In the genomic region with DNA sequence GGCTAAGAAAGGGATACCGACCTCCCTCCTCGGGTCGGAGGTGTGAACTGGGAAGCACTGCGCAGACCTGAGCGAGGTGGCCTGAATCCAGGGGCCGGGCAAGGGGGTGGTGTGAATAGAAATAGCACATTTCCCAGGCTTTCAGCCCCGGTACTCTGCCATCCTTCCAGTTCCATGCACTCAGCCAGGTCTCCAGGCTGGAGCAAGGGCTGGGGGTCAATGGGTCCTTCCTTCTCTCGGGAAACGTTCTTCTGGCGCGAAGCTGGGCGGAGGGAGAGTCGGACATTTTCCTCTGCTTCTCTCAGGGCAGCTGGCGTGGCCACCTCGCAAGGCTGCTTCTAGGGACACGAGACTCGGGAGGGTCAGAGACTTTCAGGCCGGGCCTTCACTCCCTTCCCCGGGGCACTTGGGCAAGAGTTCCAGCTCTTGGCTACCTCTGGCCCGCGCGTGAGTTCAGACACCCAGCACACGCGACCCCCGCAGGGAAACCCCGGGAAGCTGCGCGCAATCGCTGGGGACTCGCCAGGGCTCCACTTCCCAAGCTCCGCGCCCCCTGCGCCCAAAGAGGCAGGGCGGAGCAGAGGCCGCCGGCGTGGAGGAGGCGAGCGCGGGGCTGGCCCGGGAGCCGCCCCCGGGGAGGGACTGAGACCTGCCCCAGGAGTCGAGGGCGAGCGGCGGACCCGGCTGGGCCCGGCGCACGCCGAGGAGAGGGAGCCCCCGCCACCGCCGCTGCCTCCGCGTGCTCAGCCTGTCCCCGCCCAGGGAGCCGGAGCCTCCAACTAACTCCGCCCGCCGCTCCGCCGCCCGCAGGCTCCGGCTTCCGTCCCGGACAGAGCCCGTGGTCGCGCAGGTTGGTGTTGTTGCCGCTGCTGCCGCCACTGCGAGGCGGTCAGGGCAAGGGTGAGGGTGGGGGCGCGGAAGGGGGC, we compare ENCODE assay signal across 8 cellular contexts. TPM values are rescaled to one million over a fixed set of nuclear protein-coding genes. Genes with fewer than 3 reads are reported as not detected.
A peak's percentile ranks its signal among the peaks of the same experiment; 100 is the strongest.
DNase-seq lines count a peak whose midpoint lies in the region; ATAC-seq and TF ChIP-seq lines count a peak whose summit lies in the region.

A gene (plus strand): TSS at position 807 of the 926 bp plus-strand sequence. CDS start 110,891 bp downstream, outside the sequence.

- peak within 1 kb of the TSS; percentile 79 for H3K4me3 Mint-ChIP-seq in activated CD4-positive, alpha-beta memory T cell treated with anti-CD3 and anti-CD28 coated beads, Interleukin-2, amount 10 ng/mL, durations not matched to agents 7 days and 5 days

- POLR2A ChIA-PET in BJ (lab: Charles Lee): interaction anchor here (1.0 kb wide), 1 partner anchor 365 kb away, joined by 3 read pairs; a partner anchor contains a TSS
- POLR2A ChIA-PET in activated CD4-positive, alpha-beta memory T cell treated with anti-CD3 and anti-CD28 coated beads, Interleukin-2, amount 10 ng/mL, durations not matched to agents 7 days and 5 days (lab: Charles Lee): interaction anchor here (1.7 to 2.4 kb wide), 4 partner anchors 9 to 365 kb away, joined by 3 to 19 read pairs (median 10); a partner anchor contains a TSS

- CTCF ChIA-PET in BJ (lab: Yijun Ruan, JAX): interaction anchor here (0.8 to 1.5 kb wide), 5 partner anchors 10 to 111 kb away, joined by 3 to 4 read pairs (median 4); no protein-coding TSS in a partner anchor
- CTCF ChIA-PET in activated CD4-positive, alpha-beta memory T cell treated with anti-CD3 and anti-CD28 coated beads, Interleukin-2, amount 10 ng/mL, durations not matched to agents 7 days and 5 days (lab: Charles Lee): interaction anchor here (1.2 kb wide), 1 partner anchor 38 kb away, joined by 3 read pairs; no protein-coding TSS in a partner anchor

- peaks cover 14% of the 10 kb centered on the region for H3K27me3 Mint-ChIP-seq in activated CD4-positive, alpha-beta memory T cell treated with anti-CD3 and anti-CD28 coated beads, Interleukin-2, amount 10 ng/mL, durations not matched to agents 7 days and 5 days

- no peaks in the 10 kb centered on the region for H3K9me3 Mint-ChIP-seq in activated CD4-positive, alpha-beta memory T cell treated with anti-CD3 and anti-CD28 coated beads, Interleukin-2, amount 10 ng/mL, durations not matched to agents 7 days and 5 days

- no peaks in the 10 kb centered on the region for H3K36me3 ChIP-seq in BJ (ENCODE audit: control insufficient read depth, insufficient read depth, low read length)

- no peaks in the 10 kb centered on the region for H3K27me3 ChIP-seq in BJ (ENCODE audit: control insufficient read depth, insufficient read depth, low read length)

- DNase-seq in BJ (ENCODE audit: low read depth): no peak
- DNase-seq in NCI-H774 (lab: John Stamatoyannopoulos, UW): peak; percentile 75
- peak; percentile 79 for DNase-seq in activated CD4-positive, alpha-beta memory T cell treated with anti-CD3 and anti-CD28 coated beads, Interleukin-2, amount 10 ng/mL, durations not matched to agents 7 days and 5 days
- DNase-seq in ecto neural progenitor cell (ENCODE audit: low spot score): peak; percentile 90
- peak; percentile 78 to 84 for DNase-seq in lung microvascular endothelial cell (ENCODE audit: low read depth in 2 of 2)
- DNase-seq in stimulated activated CD8-positive, alpha-beta memory T cell treated with anti-CD3 and anti-CD28 coated beads, Interleukin-12 subunit alpha, Interleukin-12 subunit beta, amount 100 ng/mL, for 24 hours (ENCODE audit: extremely low read depth): peak; percentile 52

- peak within 1 kb of the TSS; percentile 77 for H3K27ac Mint-ChIP-seq in activated CD4-positive, alpha-beta memory T cell treated with anti-CD3 and anti-CD28 coated beads, Interleukin-2, amount 10 ng/mL, durations not matched to agents 7 days and 5 days

- H3K4me1 Mint-ChIP-seq in activated CD4-positive, alpha-beta memory T cell treated with anti-CD3 and anti-CD28 coated beads, Interleukin-2, amount 10 ng/mL, durations not matched to agents 7 days and 5 days: peaks cover 33% of the 10 kb centered on the region

- peak within 1 kb of the TSS; percentile 93 for H3K4me3 ChIP-seq in BJ (ENCODE audit: low read depth, low read length)

- H3K36me3 Mint-ChIP-seq in activated CD4-positive, alpha-beta memory T cell treated with anti-CD3 and anti-CD28 coated beads, Interleukin-2, amount 10 ng/mL, durations not matched to agents 7 days and 5 days (ENCODE audit: low read depth): peaks cover 5% of the 10 kb centered on the region

- TF ChIP-seq CTCF in BJ (IDR thresholded peaks at IDR 0.05; ENCODE audit: insufficient read depth, low read depth, low read length): no peak

- ATAC-seq in GM19035 (IDR thresholded peaks at IDR 0.05; ENCODE audit: unreplicated experiment): peak; percentile 84
- ATAC-seq in HG03196 (IDR thresholded peaks at IDR 0.05; ENCODE audit: unreplicated experiment): peak; percentile 84

RNA-seq across cellular contexts. Expression of the gene that starts here (rescaled TPM):
- polyA plus RNA-seq in BJ (2011; rRNA removed): 256 and 389 TPM in 2 replicates
- polyA minus RNA-seq in BJ (2011; rRNA and poly(A)+ RNA removed): 132 and 143 TPM in 2 replicates
- total RNA-seq in activated CD4-positive, alpha-beta memory T cell treated with anti-CD3 and anti-CD28 coated beads, Interleukin-2, amount 10 ng/mL, durations not matched to agents 7 days and 5 days: 10 to 100 TPM; 45.8 to 46.2 TPM
- total RNA-seq in lung microvascular endothelial cell: 185 and 247 TPM in 2 replicates
